Comparison of ENCODE assay signal across 24 cellular contexts in the genomic region with DNA sequence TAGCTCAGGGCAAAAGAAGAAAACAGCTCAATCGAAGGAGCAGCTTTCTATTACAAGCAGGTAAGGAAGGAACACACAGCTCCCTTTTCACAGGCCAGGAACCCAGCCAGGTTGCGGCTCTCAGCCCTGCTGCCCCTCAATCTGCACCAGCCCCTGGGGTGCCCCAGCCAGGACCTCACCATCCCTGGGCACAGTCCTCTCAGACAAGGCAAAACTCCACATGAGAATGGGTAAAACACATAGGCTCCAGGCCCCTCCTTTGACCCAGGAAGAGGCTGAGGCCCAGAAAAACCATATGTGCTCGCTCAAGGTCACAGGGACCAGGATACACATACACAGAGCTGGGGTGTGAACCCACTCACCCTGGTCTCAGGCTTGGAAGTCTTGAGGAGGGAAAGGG.
"Had no signal": no experiment of that assay in that cellular context is flagged by ENCODE, and none has a peak within 500 bp of the region (broad histone marks: within the 10 kb centered on the region; RNA-seq: fewer than 3 reads in every experiment).

No MANE protein-coding gene starts in this region.

- H3K9me3 ChIP-seq: pancreas, prostate gland, right lobe of liver, spleen, testis, tibial nerve had no signal

- H3K4me3 Mint-ChIP-seq: endodermal cell; naive thymus-derived CD4-positive, alpha-beta T cell; neural crest cell; stimulated activated naive B cell treated with anti-CD40 and anti-IgM and Interleukin-4, amounts not matched to agents 10 μg/mL and 1 μg/mL and 100 μg/mL, for 72 hours; stimulated activated naive CD8-positive, alpha-beta T cell treated with anti-CD3 and anti-CD28 coated beads, Interleukin-15, amount 100 ng/mL, for 72 hours had no signal

- H3K27ac ChIP-seq: coronary artery, foreskin keratinocyte, pancreas, prostate gland, right lobe of liver, spleen, testis, tibial nerve had no signal

- ATAC-seq: foreskin keratinocyte; left colon; left ventricle myocardium superior; naive thymus-derived CD4-positive, alpha-beta T cell; pancreas; right lobe of liver; stimulated activated naive B cell treated with anti-CD40 and anti-IgM and Interleukin-4, amounts not matched to agents 10 μg/mL and 1 μg/mL and 100 μg/mL, for 72 hours; stimulated activated naive CD8-positive, alpha-beta T cell treated with anti-CD3 and anti-CD28 coated beads, Interleukin-15, amount 100 ng/mL, for 72 hours had no signal

- H3K27ac Mint-ChIP-seq: endodermal cell; naive thymus-derived CD4-positive, alpha-beta T cell; stimulated activated naive B cell treated with anti-CD40 and anti-IgM and Interleukin-4, amounts not matched to agents 10 μg/mL and 1 μg/mL and 100 μg/mL, for 72 hours; stimulated activated naive CD8-positive, alpha-beta T cell treated with anti-CD3 and anti-CD28 coated beads, Interleukin-15, amount 100 ng/mL, for 72 hours had no signal

- H3K4me3 ChIP-seq: coronary artery, pancreas, prostate gland, right lobe of liver, spleen, testis, tibial nerve had no signal

- DNase-seq: effector CD4-positive, alpha-beta T cell; endodermal cell; erythroblast; foreskin keratinocyte; hippocampal formation; left colon; left ventricle myocardium superior; mesendoderm; naive thymus-derived CD4-positive, alpha-beta T cell; nucleus accumbens; retina; right lobe of liver; spleen; stimulated activated CD4-positive, alpha-beta T cell treated with anti-CD3 and anti-CD28 coated beads, Interleukin-15, amount 100 ng/mL, for 24 hours; stimulated activated CD4-positive, alpha-beta T cell treated with anti-CD3 and anti-CD28 coated beads, Interleukin-1b, Interleukin-23, amount 100 ng/mL, for 48 hours; stimulated activated CD4-positive, alpha-beta T cell treated with anti-CD3 and anti-CD28 coated beads, Interleukin-4, amount 100 ng/mL, for 24 hours; stimulated activated naive B cell treated with anti-CD40 and anti-IgM and Interleukin-4, amounts not matched to agents 10 μg/mL and 1 μg/mL and 100 μg/mL, for 72 hours; stimulated activated naive CD8-positive, alpha-beta T cell treated with anti-CD3 and anti-CD28 coated beads, Interleukin-15, amount 100 ng/mL, for 72 hours; testis had no signal

- H3K4me1 ChIP-seq: pancreas, prostate gland, right lobe of liver had no signal

- H3K27me3 ChIP-seq: pancreas, right lobe of liver, testis, tibial nerve had no signal

- H3K36me3 Mint-ChIP-seq: naive thymus-derived CD4-positive, alpha-beta T cell; stimulated activated naive B cell treated with anti-CD40 and anti-IgM and Interleukin-4, amounts not matched to agents 10 μg/mL and 1 μg/mL and 100 μg/mL, for 72 hours had no signal

- H3K36me3 ChIP-seq: pancreas, prostate gland, right lobe of liver, spleen, tibial nerve had no signal

- H3K9me3 Mint-ChIP-seq: endodermal cell; neural crest cell; stimulated activated naive B cell treated with anti-CD40 and anti-IgM and Interleukin-4, amounts not matched to agents 10 μg/mL and 1 μg/mL and 100 μg/mL, for 72 hours; stimulated activated naive CD8-positive, alpha-beta T cell treated with anti-CD3 and anti-CD28 coated beads, Interleukin-15, amount 100 ng/mL, for 72 hours had no signal
